In genomic region chr4:152678841-152679240, GRCh38 we compare ENCODE assay signal across 9 cellular contexts. TPM values are rescaled to one million over a fixed set of nuclear protein-coding genes. Genes with fewer than 3 reads are reported as not detected.
DNase-seq lines count a peak whose midpoint lies in the region; ATAC-seq and TF ChIP-seq lines count a peak whose summit lies in the region.
"Had no signal": no experiment of that assay in that cellular context is flagged by ENCODE, and none has a peak within 500 bp of the region (broad histone marks: within the 10 kb centered on the region; RNA-seq: fewer than 3 reads in every experiment).

No MANE protein-coding gene starts in this region.

- H3K27me3 ChIP-seq in ascending aorta, result no peaks in the 10 kb centered on the region

- intact Hi-C loops in MCF 10A (cut with micrococcal nuclease) (no loop called here), ascending aorta (cut with DNase I) (no loop called here)

- no TSS peak for BruUV-seq in MCF 10A (replicated peaks; lab: Mats Ljungman, UMichigan)

- peak overlapping the region; percentile 52 for H3K4me3 ChIP-seq in GM08714 (ENCODE audit: low read length)
- no peak overlapping the region for H3K4me3 ChIP-seq in ascending aorta
- H3K4me3 ChIP-seq in coronary artery, result no peak overlapping the region

- DNase-seq in NCI-H1092 treated with DMSO at 0.1 percent for 48 hours (lab: John Stamatoyannopoulos, UW), result peak; percentile 16
- peak; percentile 27 for DNase-seq in MCF 10A (ENCODE audit: unreplicated experiment)
- DNase-seq in natural killer cell treated with Interleukin-12 subunit alpha and Interleukin-12 subunit beta and Interleukin-15 and Interleukin-18, amount 100 ng/mL, for 72 hours (ENCODE audit: low spot score), result no peak
- DNase-seq in SIG-M5 (lab: John Stamatoyannopoulos, UW), result no peak
- DNase-seq in ascending aorta (ENCODE audit: low spot score in 2 of 2), result no peak
- DNase-seq in coronary artery (ENCODE audit: low spot score), result no peak
- no peak for DNase-seq in ACHN
- DNase-seq: small intestine had no signal

- no peak for TF ChIP-seq CTCF in MCF 10A (IDR thresholded peaks at IDR 0.05; ENCODE audit: unreplicated experiment)
- no peak for TF ChIP-seq CTCF in ascending aorta (IDR thresholded peaks at IDR 0.05)
- no peak for TF ChIP-seq CTCF in coronary artery (IDR thresholded peaks at IDR 0.05)

- CTCF ChIA-PET in MCF 10A (lab: Yijun Ruan, JAX), result interaction anchor here (0.6 to 3.5 kb wide), 6 partner anchors 8 to 270 kb away, joined by 3 to 15 read pairs (median 4); no protein-coding TSS in a partner anchor

- no peaks in the 10 kb centered on the region for H3K36me3 Mint-ChIP-seq in MCF 10A (ENCODE audit: insufficient read depth, unreplicated experiment)
- no peaks in the 10 kb centered on the region for H3K36me3 Mint-ChIP-seq in natural killer cell treated with Interleukin-12 subunit alpha and Interleukin-12 subunit beta and Interleukin-15 and Interleukin-18, amount 100 ng/mL, for 72 hours

- in situ Hi-C loops in ACHN (cut with HindIII; ENCODE audit: low pct_ligation_motif_present, low pct_unique_long_range_greater_than_20kb, low sequenced_read_pairs), result no loop called here

- POLR2A ChIA-PET in MCF 10A (lab: Yijun Ruan, JAX), result interaction anchor here (0.6 to 7.7 kb wide), 14 partner anchors 8 to 250 kb away, joined by 3 to 47 read pairs (median 4); partner anchors contain the start of genes ARFIP1, FBXW7 and TIGD4

- H3K36me3 ChIP-seq in ascending aorta, result no peaks in the 10 kb centered on the region

- no peaks in the 10 kb centered on the region for H3K9me3 Mint-ChIP-seq in MCF 10A (ENCODE audit: unreplicated experiment)
- H3K9me3 Mint-ChIP-seq in natural killer cell treated with Interleukin-12 subunit alpha and Interleukin-12 subunit beta and Interleukin-15 and Interleukin-18, amount 100 ng/mL, for 72 hours, result no peaks in the 10 kb centered on the region

- no peaks in the 10 kb centered on the region for H3K9me3 ChIP-seq in ascending aorta

- peaks cover 22% of the 10 kb centered on the region for H3K4me1 Mint-ChIP-seq in MCF 10A (ENCODE audit: insufficient read depth, unreplicated experiment)
- peaks cover 19 to 40% of the 10 kb centered on the region in 2 donors for H3K4me1 Mint-ChIP-seq in natural killer cell treated with Interleukin-12 subunit alpha and Interleukin-12 subunit beta and Interleukin-15 and Interleukin-18, amount 100 ng/mL, for 72 hours (ENCODE audit: low read depth in 2 of 2)

- H3K4me1 ChIP-seq in ascending aorta, result no peaks in the 10 kb centered on the region

- peak overlapping the region; percentile 94 for H3K4me3 Mint-ChIP-seq in MCF 10A (ENCODE audit: unreplicated experiment)
- peak overlapping the region; percentile 92 for H3K4me3 Mint-ChIP-seq in natural killer cell treated with Interleukin-12 subunit alpha and Interleukin-12 subunit beta and Interleukin-15 and Interleukin-18, amount 100 ng/mL, for 72 hours

- no peak for ATAC-seq in natural killer cell treated with Interleukin-12 subunit alpha and Interleukin-12 subunit beta and Interleukin-15 and Interleukin-18, amount 100 ng/mL, for 72 hours

- H3K27ac Mint-ChIP-seq in MCF 10A (ENCODE audit: low read depth, unreplicated experiment), result peak overlapping the region; percentile 91
- peak overlapping the region; percentile 83 to 85 for H3K27ac Mint-ChIP-seq in natural killer cell treated with Interleukin-12 subunit alpha and Interleukin-12 subunit beta and Interleukin-15 and Interleukin-18, amount 100 ng/mL, for 72 hours

- H3K27ac ChIP-seq in ascending aorta (no peak overlapping the region), coronary artery (no peak overlapping the region)

- no peaks in the 10 kb centered on the region for H3K27me3 Mint-ChIP-seq in MCF 10A (ENCODE audit: insufficient read depth, unreplicated experiment)
- H3K27me3 Mint-ChIP-seq in natural killer cell treated with Interleukin-12 subunit alpha and Interleukin-12 subunit beta and Interleukin-15 and Interleukin-18, amount 100 ng/mL, for 72 hours, result no peaks in the 10 kb centered on the region

RNA-seq across cellular contexts. Expression of gene TMEM154, which starts 1.0 kb away (rescaled TPM):
- total RNA-seq in MCF 10A (2022) (37.9 and 41.5 TPM in 2 replicates), ascending aorta (1.4 TPM)
- total RNA-seq in natural killer cell treated with Interleukin-12 subunit alpha and Interleukin-12 subunit beta and Interleukin-15 and Interleukin-18, amount 100 ng/mL, for 72 hours, result 10 to 100 TPM; 14.9 to 23.2 TPM

Comparison
In these comparisons a context has a peak if more than half of its experiments do, and no peak if none do; other contexts are left out.
1. DNase-seq: peak in NCI-H1092 treated with DMSO at 0.1 percent for 48 hours (single experiment) and MCF 10A (single experiment); none in natural killer cell treated with Interleukin-12 subunit alpha and Interleukin-12 subunit beta and Interleukin-15 and Interleukin-18, amount 100 ng/mL, for 72 hours (single experiment), SIG-M5 (single experiment), ascending aorta (0 of 2), coronary artery (single experiment) and ACHN (single experiment).